Comparison of ENCODE assay signal across 19 cellular contexts in the genomic region with DNA sequence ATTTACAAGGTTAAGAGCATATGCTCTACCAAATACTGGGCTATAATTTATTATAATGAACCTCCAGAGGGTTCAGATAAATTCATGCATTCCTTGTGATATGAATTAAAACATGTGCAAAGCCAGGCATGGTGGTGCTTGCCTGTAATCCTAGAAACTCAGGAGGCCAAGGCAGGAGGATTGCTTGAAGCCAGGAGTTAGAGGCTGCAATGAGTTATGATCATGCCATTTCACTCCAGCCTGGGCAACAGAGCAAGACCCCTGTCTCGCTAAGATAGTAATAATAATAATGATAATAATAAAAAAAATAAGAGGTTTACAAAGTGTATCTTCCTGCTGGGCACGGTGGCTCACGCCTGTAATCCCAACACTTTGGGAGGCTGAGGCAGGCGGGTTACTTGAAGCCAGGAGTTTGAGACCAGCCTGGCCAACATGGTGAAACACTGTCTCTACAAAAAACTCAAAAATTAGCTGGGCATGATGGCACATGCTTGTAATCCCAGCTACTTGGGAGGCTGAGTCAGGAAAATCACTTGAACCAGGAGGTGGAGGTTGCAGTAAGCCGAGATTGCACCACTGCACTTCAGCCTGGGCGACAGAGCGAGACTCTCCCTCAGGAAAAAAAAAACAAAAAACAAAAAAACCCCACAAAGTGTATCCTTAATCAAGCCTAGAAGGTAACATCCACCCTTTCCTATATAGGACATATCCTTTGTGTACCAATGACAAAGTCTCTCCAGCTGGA. TPM values are rescaled to one million over a fixed set of nuclear protein-coding genes. Genes with fewer than 3 reads are reported as not detected.
DNase-seq lines count a peak whose midpoint lies in the region; FAIRE-seq and TF ChIP-seq lines count a peak whose summit lies in the region.
"Had no signal": no experiment of that assay in that cellular context is flagged by ENCODE, and none has a peak within 500 bp of the region (broad histone marks: within the 10 kb centered on the region; RNA-seq: fewer than 3 reads in every experiment).

No MANE protein-coding gene starts in this region.

- H3K36me3 Mint-ChIP-seq in activated T-cell treated with anti-CD3 and anti-CD28 coated beads, Interleukin-2, amount 50 U/mL, for 24 hours (ENCODE audit: low read depth), result peaks cover 73% of the 10 kb centered on the region

- H3K4me3 Mint-ChIP-seq in activated T-cell treated with anti-CD3 and anti-CD28 coated beads, Interleukin-2, amount 50 U/mL, for 24 hours, result no peak overlapping the region
- H3K4me3 Mint-ChIP-seq: H9 had no signal

- no peak for TF ChIP-seq POLR2A in transverse colon (IDR thresholded peaks at IDR 0.05)

- DNase-seq in NCI-H226 (peak; percentile 0), bronchial epithelial cell (ENCODE audit: low read depth) (peak; percentile 65), renal cortical epithelial cell (ENCODE audit: low read depth) (peak; percentile 51), iPS-NIHi11 (ENCODE audit: low spot score) (no peak), transverse colon (no peak)
- DNase-seq in activated T-cell treated with anti-CD3 and anti-CD28 coated beads, Interleukin-2, amount 50 U/mL, for 24 hours, result no peak
- DNase-seq: ACHN; BE2C; C1 segment of cervical spinal cord; Caco-2; CD4-positive, CD25-positive, alpha-beta regulatory T cell; DMS153; DMS79; GDM1; GOT3; H9 had no signal

- TF ChIP-seq CTCF in bronchial epithelial cell (IDR thresholded peaks at IDR 0.05; ENCODE audit: insufficient read depth, low read length, severe bottlenecking) (no peak), transverse colon (IDR thresholded peaks at IDR 0.05) (no peak)

- peaks cover 4% of the 10 kb centered on the region for H3K4me1 Mint-ChIP-seq in activated T-cell treated with anti-CD3 and anti-CD28 coated beads, Interleukin-2, amount 50 U/mL, for 24 hours (ENCODE audit: low read depth)
- H3K4me1 Mint-ChIP-seq: H9 had no signal

- H3K9me3 ChIP-seq in transverse colon, result no peaks in the 10 kb centered on the region
- H3K9me3 ChIP-seq: BE2C, Caco-2 had no signal

- in situ Hi-C loops in transverse colon (cut with MboI; ENCODE audit: low pct_ligation_motif_present in 1 of 4, low pct_unique_long_range_greater_than_20kb in 1 of 4, low sequenced_read_pairs in 3 of 4), result no loop called here

- no peak for FAIRE-seq in bronchial epithelial cell (lab: Jason Lieb, UNC)
- FAIRE-seq: A204.1 had no signal

- H3K27ac ChIP-seq in transverse colon, result no peak overlapping the region
- H3K27ac ChIP-seq: HL-60 had no signal

- peaks cover 6% of the 10 kb centered on the region for H3K36me3 ChIP-seq in bronchial epithelial cell (ENCODE audit: control insufficient read depth, insufficient read depth, low read length)
- H3K36me3 ChIP-seq in transverse colon, result peaks cover 0 to 23% (median 2%) of the 10 kb centered on the region in 4 donors

- H3K4me1 ChIP-seq in transverse colon, result peaks cover 0 to 5% (median 0%) of the 10 kb centered on the region in 4 donors
- H3K4me1 ChIP-seq: BE2C, Caco-2 had no signal

- TF ChIP-seq EP300 in transverse colon (IDR thresholded peaks at IDR 0.05; ENCODE audit: low read depth), result no peak

- no peak overlapping the region for H3K27ac Mint-ChIP-seq in activated T-cell treated with anti-CD3 and anti-CD28 coated beads, Interleukin-2, amount 50 U/mL, for 24 hours
- H3K27ac Mint-ChIP-seq: H9 had no signal

- no peaks in the 10 kb centered on the region for H3K27me3 ChIP-seq in bronchial epithelial cell (ENCODE audit: control insufficient read depth, insufficient read depth, low read length)
- no peaks in the 10 kb centered on the region for H3K27me3 ChIP-seq in transverse colon
- H3K27me3 ChIP-seq: BE2C had no signal

- no peaks in the 10 kb centered on the region for H3K9me3 Mint-ChIP-seq in activated T-cell treated with anti-CD3 and anti-CD28 coated beads, Interleukin-2, amount 50 U/mL, for 24 hours
- H3K9me3 Mint-ChIP-seq: CD4-positive, CD25-positive, alpha-beta regulatory T cell; H9 had no signal

- no peak overlapping the region for H3K4me3 ChIP-seq in bronchial epithelial cell (ENCODE audit: low read depth, low read length)
- no peak overlapping the region for H3K4me3 ChIP-seq in transverse colon

- H3K27me3 Mint-ChIP-seq in activated T-cell treated with anti-CD3 and anti-CD28 coated beads, Interleukin-2, amount 50 U/mL, for 24 hours, result no peaks in the 10 kb centered on the region
- H3K27me3 Mint-ChIP-seq: CD4-positive, CD25-positive, alpha-beta regulatory T cell had no signal

- intact Hi-C loops in transverse colon (cut with DNase I; ENCODE audit: low total_unique reads), result no loop called here

- WGBS in transverse colon (ENCODE audit: low coverage in 1 of 2), 2 donors, result 88 to 96% methylated on average over 3 to 7 of the region's 7 CpGs

RNA-seq across cellular contexts. Expression of a gene that starts 7.3 kb away (rescaled TPM):
- total RNA-seq in bronchial epithelial cell, result 64.8 and 89.4 TPM in 2 replicates
- total RNA-seq in renal cortical epithelial cell, result 141 and 259 TPM in 2 replicates
- 100 to 1,000 TPM in 3 of 4 donors, 10 to 100 TPM in 1; 92.4 to 297 (median 213) TPM for total RNA-seq in transverse colon

RNA-seq across cellular contexts. Expression of a gene that starts 8.4 kb away (rescaled TPM):
- total RNA-seq in bronchial epithelial cell (59.9 and 91.1 TPM in 2 replicates), renal cortical epithelial cell (91.2 and 137 TPM in 2 replicates), transverse colon (10 to 100 TPM; 34.0 to 87.2 (median 51.8) TPM)

RNA-seq across cellular contexts. Expression of a gene that starts 26.4 kb away (rescaled TPM):
- 20.5 and 30.7 TPM in 2 replicates for total RNA-seq in bronchial epithelial cell
- total RNA-seq in renal cortical epithelial cell, result 5.6 and 22.7 TPM in 2 replicates
- total RNA-seq in transverse colon, result 100 to 1,000 TPM in 1 of 4 donors, 10 to 100 TPM in 3; 45.2 to 206 (median 58.0) TPM

RNA-seq across cellular contexts. Expression of a gene that starts 31.3 kb away (rescaled TPM):
- total RNA-seq in bronchial epithelial cell (0.13 TPM in 1 of 2 replicates, not detected in the other), renal cortical epithelial cell (1.7 and 25.2 TPM in 2 replicates), transverse colon (1 to 10 TPM in 1 of 4 donors, not detected in 3; 1.3 TPM)
- total RNA-seq: HT1080 had no signal

RNA-seq across cellular contexts. Expression of a gene that starts 40.7 kb away (rescaled TPM):
- total RNA-seq in bronchial epithelial cell, result 2.7 and 5.3 TPM in 2 replicates
- 7.5 and 11.2 TPM in 2 replicates for total RNA-seq in renal cortical epithelial cell
- total RNA-seq in transverse colon, result 10 to 100 TPM in 3 of 4 donors, 1 to 10 TPM in 1; 6.7 to 51.5 (median 27.9) TPM

Comparison
In these comparisons a context has a peak if more than half of its experiments do, and no peak if none do; other contexts are left out.
1. DNase-seq: peak in NCI-H226 (single experiment), bronchial epithelial cell (single experiment) and renal cortical epithelial cell (single experiment); none in iPS-NIHi11 (single experiment), transverse colon (single experiment) and activated T-cell treated with anti-CD3 and anti-CD28 coated beads, Interleukin-2, amount 50 U/mL, for 24 hours (single experiment).